12 cellular contexts compared by ENCODE assay signal in the genomic region with DNA sequence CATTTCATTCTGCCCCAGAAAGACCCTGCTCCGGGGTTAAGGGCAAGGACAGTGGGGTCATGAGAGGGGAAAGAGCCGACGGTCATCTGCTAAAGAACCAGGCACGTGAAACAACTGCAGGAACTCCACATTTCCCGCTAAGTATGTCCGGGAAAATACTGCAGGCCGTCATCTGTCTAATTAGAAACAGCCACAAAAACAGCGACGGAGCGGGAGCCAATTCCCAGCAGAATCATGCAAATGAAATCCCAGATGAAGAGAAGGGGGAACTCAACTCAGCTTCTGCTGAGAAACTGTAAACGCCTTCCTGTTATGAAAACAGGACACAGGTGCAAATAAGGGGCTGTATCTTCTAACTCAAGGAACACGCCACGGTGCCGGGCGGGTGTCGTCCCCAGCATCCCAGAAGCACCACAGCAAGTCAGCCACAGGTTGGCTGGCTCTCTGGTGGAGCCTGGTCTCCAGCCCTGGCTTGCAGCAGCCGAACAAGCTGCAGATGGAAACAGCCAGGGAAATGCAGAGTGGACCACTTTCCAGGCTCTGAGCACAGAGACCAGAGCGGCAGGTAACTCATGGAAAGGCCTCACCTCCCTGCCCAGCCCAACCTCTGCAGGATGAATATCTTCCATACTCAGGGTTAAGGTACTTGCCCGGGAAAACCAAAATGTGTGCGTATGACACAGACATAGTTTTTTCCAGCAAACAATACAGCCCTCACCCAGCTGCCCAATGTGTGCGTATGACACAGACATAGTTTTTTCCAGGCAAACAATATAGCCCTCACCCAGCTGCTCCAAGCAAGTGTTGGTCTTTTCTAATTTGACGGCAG. TPM values are rescaled to one million over a fixed set of nuclear protein-coding genes. Genes with fewer than 3 reads are reported as not detected.
DNase-seq lines count a peak whose midpoint lies in the region; ATAC-seq, FAIRE-seq and TF ChIP-seq lines count a peak whose summit lies in the region.
"Had no signal": no experiment of that assay in that cellular context is flagged by ENCODE, and none has a peak within 500 bp of the region (broad histone marks: within the 10 kb centered on the region; RNA-seq: fewer than 3 reads in every experiment).

No MANE protein-coding gene starts in this region.

- TF ChIP-seq CTCF in PC-3 (conservative IDR thresholded peaks at IDR 0.05; ENCODE audit: low read depth, low read length) (no peak), ovary (IDR thresholded peaks at IDR 0.05) (no peak)

- no peak overlapping the region for H3K4me3 ChIP-seq in PC-3 (ENCODE audit: low read length)
- no peak overlapping the region for H3K4me3 ChIP-seq in ovary
- H3K4me3 ChIP-seq in MG63: no peak overlapping the region

- H3K9me2 ChIP-seq in PC-3 (replicated peaks; ENCODE audit: low read length): no peaks in the 10 kb centered on the region

- ATAC-seq in PC-3: no peak
- ATAC-seq in HG02798 (IDR thresholded peaks at IDR 0.05; ENCODE audit: poor library complexity, unreplicated experiment): no peak
- ATAC-seq in GM18502 (IDR thresholded peaks at IDR 0.05; ENCODE audit: poor library complexity, unreplicated experiment): no peak

- H3K4me1 ChIP-seq in PC-3 (ENCODE audit: insufficient read depth, low read length) (peaks cover 34% of the 10 kb centered on the region), ovary (ENCODE audit: insufficient read depth) (peaks cover 54% of the 10 kb centered on the region)

- no peaks in the 10 kb centered on the region for H4K20me1 ChIP-seq in PC-3 (ENCODE audit: low read length)

- intact Hi-C loops in PC-3 (cut with micrococcal nuclease) (loop anchor here (2.0 kb wide), 1 partner anchor 15 kb away; no protein-coding TSS in a partner anchor), ovary (cut with DNase I) (no loop called here)

- peaks cover 92% of the 10 kb centered on the region for H3K79me2 ChIP-seq in PC-3 (ENCODE audit: low read length)

- TF ChIP-seq POLR2A in ovary (IDR thresholded peaks at IDR 0.05): no peak

- H3K9ac ChIP-seq in PC-3 (ENCODE audit: low read length): peak overlapping the region; percentile 90; the same call in 1 of the 2 replicates

- 24 to 36% (median 33%) methylated on average over 22 of the region's 22 CpGs for WGBS in ovary, 3 donors

- BruUV-seq in PC-3 (replicated peaks; lab: Mats Ljungman, UMichigan): no TSS peak

- H3K27ac ChIP-seq in PC-3 (ENCODE audit: low read length) (peak overlapping the region; percentile 99), ovary (peak overlapping the region in 1 of 2 donors; percentile 45)

- H2AFZ ChIP-seq in PC-3 (ENCODE audit: low read length): no peak overlapping the region

- TF ChIP-seq EP300 in ovary (IDR thresholded peaks at IDR 0.05): peak; percentile 32

- DNase-seq in AG20443 (ENCODE audit: low spot score) (peak; percentile 65), PC-3 (peak; percentile 23), fibroblast of peridontal ligament (ENCODE audit: extremely low read depth) (peak; percentile 73), ovary (peak in 4 of 5 donors; percentile 58 to 65 (median 62)), frontal cortex (ENCODE audit: low spot score in 2 of 2) (no peak), MG63 (no peak)
- DNase-seq: activated CD8-positive, alpha-beta memory T cell treated with anti-CD3 and anti-CD28 coated beads, Interleukin-2, amount 50 U/mL, for 48 hours; CD4-positive, CD25-positive, alpha-beta regulatory T cell; HFFc6; MM.1S had no signal

- peaks cover 11% of the 10 kb centered on the region for H3K36me3 ChIP-seq in PC-3 (ENCODE audit: low read depth, low read length)
- no peaks in the 10 kb centered on the region for H3K36me3 ChIP-seq in ovary
- peaks cover 23% of the 10 kb centered on the region for H3K36me3 ChIP-seq in MG63

- H3K27me3 ChIP-seq in PC-3 (ENCODE audit: low read length) (no peaks in the 10 kb centered on the region), ovary (no peaks in the 10 kb centered on the region), MG63 (no peaks in the 10 kb centered on the region)

- H3F3A ChIP-seq in PC-3 (ENCODE audit: low read length, unreplicated experiment): peaks cover 4% of the 10 kb centered on the region

- H3K9me3 ChIP-seq in PC-3 (ENCODE audit: low read length) (no peaks in the 10 kb centered on the region), ovary (no peaks in the 10 kb centered on the region), MG63 (no peaks in the 10 kb centered on the region)

- H3K4me2 ChIP-seq in PC-3 (ENCODE audit: low read length): no peak overlapping the region

- no peak for FAIRE-seq in frontal cortex (lab: Jason Lieb, UNC)

- POLR2A ChIA-PET in PC-3 (lab: Charles Lee; ENCODE audit: unreplicated experiment): no interaction called here

- CTCF ChIA-PET in PC-3 (lab: Charles Lee): no interaction called here

RNA-seq across cellular contexts. Expression of a gene that starts 28.9 kb away (rescaled TPM):
- total RNA-seq in PC-3 (2014; rRNA removed) (125 and 155 TPM in 2 replicates), ovary (10 to 100 TPM; 36.0 to 73.3 (median 54.5) TPM), frontal cortex (21.6 TPM)
- polyA plus RNA-seq in ovary: 100 to 1,000 TPM in 1 of 2 donors, 10 to 100 TPM in 1; 39.2 to 116 TPM
- 204 and 346 TPM in 2 replicates for total RNA-seq in MG63 (2014; rRNA removed; shearing (Covaris generic); ENCODE audit: low replicate concordance)
- polyA plus RNA-seq: CD4-positive, CD25-positive, alpha-beta regulatory T cell had no signal

Comparison
In these comparisons a context has a peak if more than half of its experiments do, and no peak if none do; other contexts are left out.
1. DNase-seq: peak in AG20443 (single experiment), PC-3 (single experiment), fibroblast of peridontal ligament (single experiment) and ovary (4 of 5); none in frontal cortex (0 of 2) and MG63 (single experiment).